ENCODE assay signal across 17 cellular contexts in the genomic region with DNA sequence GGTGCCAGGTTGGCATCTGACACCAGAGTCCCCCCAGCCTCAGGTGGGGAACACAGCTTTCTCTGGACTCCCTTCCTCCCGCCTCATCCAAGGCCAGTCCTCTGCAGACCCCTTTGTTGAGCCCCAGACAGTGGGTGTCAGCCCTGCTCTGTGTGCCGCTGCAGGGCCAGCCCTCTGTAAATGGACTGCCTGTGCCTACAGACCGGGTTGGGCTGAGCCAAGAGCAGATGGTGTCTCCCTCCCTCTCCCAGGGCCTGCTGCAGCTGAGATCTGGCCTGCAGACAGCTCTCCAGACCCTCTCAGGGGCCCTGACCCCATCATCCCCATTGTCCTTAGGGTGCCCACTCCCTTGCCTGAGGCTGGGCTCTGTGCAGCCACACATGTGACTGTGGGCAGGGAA.
DNase-seq lines count a peak whose midpoint lies in the region; ATAC-seq and TF ChIP-seq lines count a peak whose summit lies in the region.
"Had no signal": no experiment of that assay in that cellular context is flagged by ENCODE, and none has a peak within 500 bp of the region (broad histone marks: within the 10 kb centered on the region; RNA-seq: fewer than 3 reads in every experiment).

No MANE protein-coding gene starts in this region.

- H3K27ac ChIP-seq in endodermal cell (ENCODE audit: low read depth, low read length) (peak overlapping the region; percentile 83), transverse colon (peak overlapping the region in 3 of 4 donors; percentile 6 to 30 (median 18))
- H3K27ac ChIP-seq: SJSA1, uterus had no signal

- no peak for TF ChIP-seq EP300 in transverse colon (IDR thresholded peaks at IDR 0.05; ENCODE audit: low read depth)

- no peak for ATAC-seq in stimulated activated naive CD8-positive, alpha-beta T cell treated with anti-CD3 and anti-CD28 coated beads, Interleukin-15, amount 100 ng/mL, for 72 hours
- ATAC-seq in stimulated activated naive CD8-positive, alpha-beta T cell treated with anti-CD3 and anti-CD28 coated beads, Interleukin-15, Interleukin-2, amounts not matched to agents 100 U/mL and 50 U/mL, for 24 hours: no peak
- ATAC-seq in mucosa of descending colon: no peak

- TF ChIP-seq CTCF in endodermal cell (conservative IDR thresholded peaks at IDR 0.05) (no peak), transverse colon (IDR thresholded peaks at IDR 0.05) (no peak), mucosa of descending colon (IDR thresholded peaks at IDR 0.05) (no peak)

- 85 to 93% methylated on average over 2 to 3 of the region's 3 CpGs for WGBS in endodermal cell (ENCODE audit: insufficient coverage in 1 of 2, insufficient read length in 1 of 2), 2 experiments
- WGBS in transverse colon (ENCODE audit: low coverage in 1 of 2), 2 donors: 70% methylated on average over 3 of the region's 3 CpGs; no CpG with 5 or more reads in 1 of the 2 donors

- no peaks in the 10 kb centered on the region for H3K36me3 Mint-ChIP-seq in endodermal cell (ENCODE audit: low read depth)

- no peaks in the 10 kb centered on the region for H3K4me1 ChIP-seq in endodermal cell (ENCODE audit: control insufficient read depth, insufficient read depth, low read length)
- H3K4me1 ChIP-seq in transverse colon: peaks cover 0 to 23% (median 13%) of the 10 kb centered on the region in 4 donors
- H3K4me1 ChIP-seq in mucosa of descending colon (ENCODE audit: low read depth): peaks cover 2% of the 10 kb centered on the region

- no peak overlapping the region for H3K9ac ChIP-seq in endodermal cell (ENCODE audit: extremely low read depth, low read length, poor library complexity, severe bottlenecking)

- no peaks in the 10 kb centered on the region for H3K27me3 Mint-ChIP-seq in stimulated activated naive CD8-positive, alpha-beta T cell treated with anti-CD3 and anti-CD28 coated beads, Interleukin-15, amount 100 ng/mL, for 72 hours
- H3K27me3 Mint-ChIP-seq in endodermal cell (ENCODE audit: insufficient read depth): no peaks in the 10 kb centered on the region
- H3K27me3 Mint-ChIP-seq: B cell had no signal

- H3K27ac Mint-ChIP-seq in stimulated activated naive CD8-positive, alpha-beta T cell treated with anti-CD3 and anti-CD28 coated beads, Interleukin-15, amount 100 ng/mL, for 72 hours: peak overlapping the region; percentile 35 to 59
- no peak overlapping the region for H3K27ac Mint-ChIP-seq in endodermal cell
- H3K27ac Mint-ChIP-seq: B cell had no signal

- no peak for DNase-seq in stimulated activated naive CD8-positive, alpha-beta T cell treated with anti-CD3 and anti-CD28 coated beads, Interleukin-15, amount 100 ng/mL, for 72 hours
- DNase-seq in stimulated activated naive CD8-positive, alpha-beta T cell treated with anti-CD3 and anti-CD28 coated beads, Interleukin-15, Interleukin-2, amounts not matched to agents 100 U/mL and 50 U/mL, for 24 hours: no peak
- DNase-seq in NCI-H69 (lab: John Stamatoyannopoulos, UW): peak; percentile 84
- DNase-seq in endodermal cell: no peak
- no peak for DNase-seq in transverse colon
- no peak for DNase-seq in epidermal melanocyte (ENCODE audit: insufficient read length, low spot score)
- DNase-seq in stimulated activated CD4-positive, alpha-beta T cell treated with anti-CD3 and anti-CD28 coated beads, Interleukin-2, amount 100 ng/mL, for 24 hours: no peak
- DNase-seq in mucosa of descending colon: no peak
- DNase-seq: activated CD4-positive, alpha-beta T cell treated with anti-CD3 and anti-CD28 coated beads, Interleukin-2, amount 50 U/mL, for 4 hours; GOT3; KG1; mesendoderm; NCI-H1105 treated with DMSO at 0.1 percent for 48 hours; stimulated activated naive CD4-positive, alpha-beta T cell; uterus had no signal

- in situ Hi-C loops in transverse colon (cut with MboI; ENCODE audit: low pct_ligation_motif_present in 1 of 4, low pct_unique_long_range_greater_than_20kb in 1 of 4, low sequenced_read_pairs in 3 of 4): no loop called here

- intact Hi-C loops in transverse colon (cut with DNase I; ENCODE audit: low total_unique reads): no loop called here
- intact Hi-C loops in mucosa of descending colon (cut with DNase I, micrococcal nuclease): no loop called here

- no peaks in the 10 kb centered on the region for H3K9me3 Mint-ChIP-seq in stimulated activated naive CD8-positive, alpha-beta T cell treated with anti-CD3 and anti-CD28 coated beads, Interleukin-15, amount 100 ng/mL, for 72 hours
- no peaks in the 10 kb centered on the region for H3K9me3 Mint-ChIP-seq in endodermal cell

- H3K4me1 Mint-ChIP-seq in stimulated activated naive CD8-positive, alpha-beta T cell treated with anti-CD3 and anti-CD28 coated beads, Interleukin-15, amount 100 ng/mL, for 72 hours: peaks cover 35% of the 10 kb centered on the region
- H3K4me1 Mint-ChIP-seq in endodermal cell: peaks cover 9% of the 10 kb centered on the region
- H3K4me1 Mint-ChIP-seq: B cell had no signal

- H3K27me3 ChIP-seq in endodermal cell (ENCODE audit: control insufficient read depth, insufficient read depth, low read length, poor library complexity, severe bottlenecking) (no peaks in the 10 kb centered on the region), transverse colon (no peaks in the 10 kb centered on the region)
- H3K27me3 ChIP-seq: SJSA1, uterus had no signal

- TF ChIP-seq POLR2A in transverse colon (IDR thresholded peaks at IDR 0.05): no peak

- H3K4me3 ChIP-seq in endodermal cell (ENCODE audit: low read length): no peak overlapping the region
- no peak overlapping the region for H3K4me3 ChIP-seq in transverse colon
- H3K4me3 ChIP-seq in mucosa of descending colon: no peak overlapping the region
- H3K4me3 ChIP-seq: SJSA1, uterus had no signal

- no peaks in the 10 kb centered on the region for H3K36me3 ChIP-seq in endodermal cell (ENCODE audit: control insufficient read depth, insufficient read depth, low read length)
- H3K36me3 ChIP-seq in transverse colon: no peaks in the 10 kb centered on the region
- H3K36me3 ChIP-seq in mucosa of descending colon (ENCODE audit: low read depth): no peaks in the 10 kb centered on the region
- H3K36me3 ChIP-seq: SJSA1, uterus had no signal

- H3K9me3 ChIP-seq in endodermal cell (ENCODE audit: control insufficient read depth, low read length): no peaks in the 10 kb centered on the region
- no peaks in the 10 kb centered on the region for H3K9me3 ChIP-seq in transverse colon
- no peaks in the 10 kb centered on the region for H3K9me3 ChIP-seq in mucosa of descending colon
- H3K9me3 ChIP-seq: SJSA1, uterus had no signal

- no peak overlapping the region for H3K4me3 Mint-ChIP-seq in stimulated activated naive CD8-positive, alpha-beta T cell treated with anti-CD3 and anti-CD28 coated beads, Interleukin-15, amount 100 ng/mL, for 72 hours
- H3K4me3 Mint-ChIP-seq in endodermal cell: no peak overlapping the region
- H3K4me3 Mint-ChIP-seq: B cell had no signal
